26 cellular contexts compared by ENCODE assay signal in the genomic region with DNA sequence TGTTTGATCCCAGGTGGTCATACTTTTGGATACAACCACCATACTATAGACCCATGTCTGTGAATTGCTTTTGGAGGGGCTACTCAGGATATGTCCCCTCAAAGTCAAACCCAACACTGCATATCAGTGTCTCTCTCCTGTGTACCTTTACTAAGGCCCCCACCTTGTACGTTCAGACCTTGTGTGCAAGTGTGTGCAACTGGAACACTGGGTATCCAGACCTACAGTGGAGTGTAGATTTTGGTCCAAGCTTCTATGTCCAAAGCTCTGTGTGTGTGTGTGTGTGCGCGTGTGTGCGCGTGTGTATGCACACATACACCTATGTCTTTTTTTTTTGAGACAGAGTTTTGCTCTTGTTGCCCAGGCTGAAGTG. TPM values are rescaled to one million over a fixed set of nuclear protein-coding genes. Genes with fewer than 3 reads are reported as not detected.
"Had no signal": no experiment of that assay in that cellular context is flagged by ENCODE, and none has a peak within 500 bp of the region (broad histone marks: within the 10 kb centered on the region; RNA-seq: fewer than 3 reads in every experiment).

No MANE protein-coding gene starts in this region.

- DNase-seq: activated CD4-positive, alpha-beta T cell treated with anti-CD3 and anti-CD28 coated beads for 1 hour; activated CD4-positive, alpha-beta T cell treated with anti-CD3 and anti-CD28 coated beads, Interleukin-2, amount 10 ng/mL, durations not matched to agents 24 days and 14 days; activated CD4-positive, alpha-beta T cell treated with anti-CD3 and anti-CD28 coated beads, Interleukin-2, amount 50 U/mL, for 48 hours; activated CD8-positive, alpha-beta memory T cell treated with anti-CD3 and anti-CD28 coated beads, Interleukin-2, amount 10 ng/mL, durations not matched to agents 7 days and 5 days; activated gamma-delta T cell; activated naive CD4-positive, alpha-beta T cell treated with anti-CD3 and anti-CD28 coated beads for 36 hours; activated T-cell treated with anti-CD3 and anti-CD28 coated beads, Interleukin-2, amount 50 U/mL, for 4 hours; amygdala; Karpas-422; MM.1S; NCI-H1105 treated with DMSO at 0.1 percent for 48 hours; NCI-H146; NCI-H187 treated with DMSO at 0.1 percent for 48 hours; NCI-H2171; NCI-H510A; NCI-H526 treated with DMSO at 0.1 percent for 48 hours; NCI-H82; SHP77 treated with DMSO at 0.1 percent for 48 hours had no signal

- H3K4me1 Mint-ChIP-seq: activated CD8-positive, alpha-beta memory T cell treated with anti-CD3 and anti-CD28 coated beads, Interleukin-2, amount 10 ng/mL, durations not matched to agents 7 days and 5 days; activated T-helper 17 cell treated with anti-CD3 and anti-CD28 coated beads, Interleukin-2, amount 50 U/mL, for 72 hours; brain; central memory CD8-positive, alpha-beta T cell; WTC11 had no signal

- FAIRE-seq: astrocyte had no signal

- H3K9me3 Mint-ChIP-seq: activated T-cell treated with anti-CD3 and anti-CD28 coated beads, Interleukin-2, amount 50 U/mL, for 4 hours; activated T-helper 17 cell treated with anti-CD3 and anti-CD28 coated beads, Interleukin-2, amount 50 U/mL, for 72 hours had no signal

- H3K4me3 Mint-ChIP-seq: activated CD4-positive, alpha-beta T cell treated with anti-CD3 and anti-CD28 coated beads, Interleukin-2, amount 10 ng/mL, durations not matched to agents 24 days and 14 days; activated CD8-positive, alpha-beta memory T cell treated with anti-CD3 and anti-CD28 coated beads, Interleukin-2, amount 10 ng/mL, durations not matched to agents 7 days and 5 days; activated naive CD4-positive, alpha-beta T cell treated with anti-CD3 and anti-CD28 coated beads for 36 hours; activated naive CD8-positive, alpha-beta T cell; activated T-cell treated with anti-CD3 and anti-CD28 coated beads, Interleukin-2, amount 50 U/mL, for 4 hours; activated T-helper 17 cell treated with anti-CD3 and anti-CD28 coated beads, Interleukin-2, amount 50 U/mL, for 72 hours; brain; central memory CD8-positive, alpha-beta T cell; T-helper 1 cell treated with Interleukin-12 subunit alpha and Interleukin-12 subunit beta and Interleukin-4 antibody, amounts not matched to agents 30 μg/mL and 1 μg/mL, for 36 hours; WTC11 had no signal

- H3K36me3 Mint-ChIP-seq: activated CD8-positive, alpha-beta memory T cell treated with anti-CD3 and anti-CD28 coated beads, Interleukin-2, amount 10 ng/mL, durations not matched to agents 7 days and 5 days; activated naive CD8-positive, alpha-beta T cell; brain had no signal

- ATAC-seq: activated CD8-positive, alpha-beta memory T cell treated with anti-CD3 and anti-CD28 coated beads, Interleukin-2, amount 10 ng/mL, durations not matched to agents 7 days and 5 days; activated T-cell treated with anti-CD3 and anti-CD28 coated beads, Interleukin-2, amount 50 U/mL, for 4 hours; WTC11 had no signal

- H3K27ac Mint-ChIP-seq: activated CD4-positive, alpha-beta T cell treated with anti-CD3 and anti-CD28 coated beads, Interleukin-2, amount 10 ng/mL, durations not matched to agents 24 days and 14 days; activated CD8-positive, alpha-beta memory T cell treated with anti-CD3 and anti-CD28 coated beads, Interleukin-2, amount 10 ng/mL, durations not matched to agents 7 days and 5 days; activated naive CD4-positive, alpha-beta T cell treated with anti-CD3 and anti-CD28 coated beads for 36 hours; activated naive CD8-positive, alpha-beta T cell; activated T-helper 17 cell treated with anti-CD3 and anti-CD28 coated beads, Interleukin-2, amount 50 U/mL, for 72 hours; brain; T-helper 1 cell treated with Interleukin-12 subunit alpha and Interleukin-12 subunit beta and Interleukin-4 antibody, amounts not matched to agents 30 μg/mL and 1 μg/mL, for 36 hours; WTC11 had no signal

RNA-seq across cellular contexts. Expression of a gene that starts 18.0 kb away (rescaled TPM):
- total RNA-seq: activated naive CD4-positive, alpha-beta T cell treated with anti-CD3 and anti-CD28 coated beads for 36 hours; activated T-cell treated with anti-CD3 and anti-CD28 coated beads, Interleukin-2, amount 50 U/mL, for 4 hours; astrocyte; WTC11 had no signal

RNA-seq across cellular contexts. Expression of a gene that starts 20.0 kb away (rescaled TPM):
- total RNA-seq: activated CD4-positive, alpha-beta T cell treated with anti-CD3 and anti-CD28 coated beads, Interleukin-2, amount 10 ng/mL, durations not matched to agents 24 days and 14 days; activated CD8-positive, alpha-beta memory T cell treated with anti-CD3 and anti-CD28 coated beads, Interleukin-2, amount 10 ng/mL, durations not matched to agents 7 days and 5 days; activated naive CD4-positive, alpha-beta T cell treated with anti-CD3 and anti-CD28 coated beads for 36 hours; activated T-cell treated with anti-CD3 and anti-CD28 coated beads, Interleukin-2, amount 50 U/mL, for 4 hours; activated T-helper 17 cell treated with anti-CD3 and anti-CD28 coated beads, Interleukin-2, amount 50 U/mL, for 72 hours; astrocyte; SK-MEL-5 had no signal

RNA-seq across cellular contexts. Expression of a gene that starts 36.5 kb away (rescaled TPM):
- total RNA-seq: activated CD4-positive, alpha-beta T cell treated with anti-CD3 and anti-CD28 coated beads, Interleukin-2, amount 10 ng/mL, durations not matched to agents 24 days and 14 days; activated CD8-positive, alpha-beta memory T cell treated with anti-CD3 and anti-CD28 coated beads, Interleukin-2, amount 10 ng/mL, durations not matched to agents 7 days and 5 days; activated naive CD4-positive, alpha-beta T cell treated with anti-CD3 and anti-CD28 coated beads for 36 hours; activated T-cell treated with anti-CD3 and anti-CD28 coated beads, Interleukin-2, amount 50 U/mL, for 4 hours; activated T-helper 17 cell treated with anti-CD3 and anti-CD28 coated beads, Interleukin-2, amount 50 U/mL, for 72 hours; astrocyte; SK-MEL-5 had no signal

RNA-seq across cellular contexts. Expression of a gene that starts 57.9 kb away (rescaled TPM):
- total RNA-seq: activated CD4-positive, alpha-beta T cell treated with anti-CD3 and anti-CD28 coated beads, Interleukin-2, amount 10 ng/mL, durations not matched to agents 24 days and 14 days; activated CD8-positive, alpha-beta memory T cell treated with anti-CD3 and anti-CD28 coated beads, Interleukin-2, amount 10 ng/mL, durations not matched to agents 7 days and 5 days; activated naive CD4-positive, alpha-beta T cell treated with anti-CD3 and anti-CD28 coated beads for 36 hours; activated T-cell treated with anti-CD3 and anti-CD28 coated beads, Interleukin-2, amount 50 U/mL, for 4 hours; activated T-helper 17 cell treated with anti-CD3 and anti-CD28 coated beads, Interleukin-2, amount 50 U/mL, for 72 hours; astrocyte; SK-MEL-5; WTC11 had no signal
